ENCODE assay signal across 21 cellular contexts in genomic region chr14:97329701-97330100, GRCh38.
"Had no signal": no experiment of that assay in that cellular context is flagged by ENCODE, and none has a peak within 500 bp of the region (broad histone marks: within the 10 kb centered on the region; RNA-seq: fewer than 3 reads in every experiment).

No MANE protein-coding gene starts in this region.

- H3K4me3 Mint-ChIP-seq: activated CD4-positive, alpha-beta memory T cell treated with anti-CD3 and anti-CD28 coated beads for 36 hours; activated CD4-positive, alpha-beta T cell treated with anti-CD3 and anti-CD28 coated beads for 36 hours; central memory CD8-positive, alpha-beta T cell; memory B cell; nephron; T-helper 1 cell treated with Interleukin-12 subunit alpha and Interleukin-12 subunit beta and Interleukin-4 antibody, amounts not matched to agents 30 μg/mL and 1 μg/mL, for 36 hours had no signal

- H3K9me3 ChIP-seq: esophagus squamous epithelium, left ventricle myocardium inferior, right lobe of liver had no signal

- H3K27me3 ChIP-seq: brain microvascular endothelial cell, foreskin keratinocyte, right lobe of liver had no signal

- H3K9me3 Mint-ChIP-seq: activated CD4-positive, alpha-beta memory T cell treated with anti-CD3 and anti-CD28 coated beads for 36 hours; central memory CD8-positive, alpha-beta T cell had no signal

- H3K4me1 ChIP-seq: esophagus squamous epithelium, foreskin keratinocyte, left ventricle myocardium inferior, right lobe of liver had no signal

- DNase-seq: activated CD4-positive, alpha-beta memory T cell treated with anti-CD3 and anti-CD28 coated beads for 36 hours; activated CD4-positive, alpha-beta T cell treated with anti-CD3 and anti-CD28 coated beads for 36 hours; activated gamma-delta T cell; activated T-cell treated with anti-CD3 and anti-CD28 coated beads, Interleukin-2, amount 50 U/mL, for 48 hours; brain microvascular endothelial cell; effector CD4-positive, alpha-beta T cell; esophagus squamous epithelium; foreskin keratinocyte; glutamatergic neuron; hypothalamus; left ventricle myocardium inferior; right lobe of liver; stimulated activated naive CD8-positive, alpha-beta T cell treated with anti-CD3 and anti-CD28 coated beads, Interleukin-15, Interleukin-2, amounts not matched to agents 100 U/mL and 50 U/mL, for 24 hours; trophoblast cell had no signal

- H3K27ac ChIP-seq: brain microvascular endothelial cell, coronary artery, esophagus squamous epithelium, foreskin keratinocyte, left ventricle myocardium inferior, right lobe of liver had no signal

- H3K36me3 Mint-ChIP-seq: activated CD4-positive, alpha-beta memory T cell treated with anti-CD3 and anti-CD28 coated beads for 36 hours; activated naive CD4-positive, alpha-beta T cell treated with anti-CD3 and anti-CD28 coated beads, Interleukin-2, amount 50 U/mL, for 72 hours; memory B cell had no signal

- H3K4me3 ChIP-seq: coronary artery, esophagus squamous epithelium, left ventricle myocardium inferior, right lobe of liver, smooth muscle cell had no signal

- H3K27me3 Mint-ChIP-seq: activated CD4-positive, alpha-beta memory T cell treated with anti-CD3 and anti-CD28 coated beads for 36 hours; activated CD4-positive, alpha-beta T cell treated with anti-CD3 and anti-CD28 coated beads for 36 hours; central memory CD8-positive, alpha-beta T cell had no signal

- H3K4me2 ChIP-seq: smooth muscle cell had no signal

- H3K36me3 ChIP-seq: brain microvascular endothelial cell, esophagus squamous epithelium, left ventricle myocardium inferior, right lobe of liver had no signal

- H3K27ac Mint-ChIP-seq: activated CD4-positive, alpha-beta memory T cell treated with anti-CD3 and anti-CD28 coated beads for 36 hours; activated CD4-positive, alpha-beta T cell treated with anti-CD3 and anti-CD28 coated beads for 36 hours; activated naive CD4-positive, alpha-beta T cell treated with anti-CD3 and anti-CD28 coated beads, Interleukin-2, amount 50 U/mL, for 72 hours; memory B cell; nephron; T-helper 1 cell treated with Interleukin-12 subunit alpha and Interleukin-12 subunit beta and Interleukin-4 antibody, amounts not matched to agents 30 μg/mL and 1 μg/mL, for 36 hours had no signal

- H3K4me1 Mint-ChIP-seq: memory B cell, nephron had no signal

- ATAC-seq: activated CD4-positive, alpha-beta T cell treated with anti-CD3 and anti-CD28 coated beads for 36 hours; activated naive CD4-positive, alpha-beta T cell treated with anti-CD3 and anti-CD28 coated beads, Interleukin-2, amount 50 U/mL, for 72 hours; foreskin keratinocyte; right lobe of liver; stimulated activated naive CD8-positive, alpha-beta T cell treated with anti-CD3 and anti-CD28 coated beads, Interleukin-15, Interleukin-2, amounts not matched to agents 100 U/mL and 50 U/mL, for 24 hours had no signal
